21 cellular contexts compared by ENCODE assay signal in genomic region chr17:39717660-39718059, GRCh38. TPM values are rescaled to one million over a fixed set of nuclear protein-coding genes. Genes with fewer than 3 reads are reported as not detected.
DNase-seq lines count a peak whose midpoint lies in the region; ATAC-seq and TF ChIP-seq lines count a peak whose summit lies in the region.
"Had no signal": no experiment of that assay in that cellular context is flagged by ENCODE, and none has a peak within 500 bp of the region (broad histone marks: within the 10 kb centered on the region; RNA-seq: fewer than 3 reads in every experiment).

No MANE protein-coding gene starts in this region.

- in situ Hi-C loops in ACHN (cut with HindIII; ENCODE audit: low pct_ligation_motif_present, low pct_unique_long_range_greater_than_20kb, low sequenced_read_pairs): no loop called here

- no peak overlapping the region for H3K9ac ChIP-seq in BLaER1

- H3K36me3 Mint-ChIP-seq in Calu3 (ENCODE audit: insufficient read depth, unreplicated experiment): peaks cover 98% of the 10 kb centered on the region
- H3K36me3 Mint-ChIP-seq: CD14-positive monocyte; CD4-positive, alpha-beta memory T cell; CD4-positive, CD25-positive, alpha-beta regulatory T cell had no signal

- TF ChIP-seq CTCF in left ventricle myocardium inferior (IDR thresholded peaks at IDR 0.05; ENCODE audit: borderline replicate concordance): no peak
- no peak for TF ChIP-seq CTCF in Calu3 (IDR thresholded peaks at IDR 0.05; ENCODE audit: unreplicated experiment)
- no peak for TF ChIP-seq CTCF in foreskin keratinocyte (conservative IDR thresholded peaks at IDR 0.05)

- H3K4me2 ChIP-seq in BLaER1: peak overlapping the region; percentile 53

- no peak overlapping the region for H3K4me3 Mint-ChIP-seq in Calu3 (ENCODE audit: low read depth, unreplicated experiment)
- H3K4me3 Mint-ChIP-seq: B cell; CD14-positive monocyte; CD4-positive, alpha-beta memory T cell; CD4-positive, CD25-positive, alpha-beta regulatory T cell; CD8-positive, alpha-beta memory T cell had no signal

- ATAC-seq in Right ventricle myocardium inferior (no peak), foreskin keratinocyte (no peak)

- H3K27me3 ChIP-seq in left ventricle myocardium inferior (ENCODE audit: low read depth) (no peaks in the 10 kb centered on the region), BLaER1 (no peaks in the 10 kb centered on the region), foreskin keratinocyte (no peaks in the 10 kb centered on the region)

- no TSS peak for BruUV-seq in Calu3 (replicated peaks; lab: Mats Ljungman, UMichigan)

- CTCF ChIA-PET in Calu3 (lab: Charles Lee): interaction anchor here (0.8 to 161.2 kb wide), 13 partner anchors 3 to 254 kb away, joined by 4 to 42089 read pairs (median 40); partner anchors contain the start of genes ERBB2, GRB7, GSDMA and LRRC3C

- H3K4me1 Mint-ChIP-seq in Calu3 (ENCODE audit: low read depth, unreplicated experiment): peaks cover 21% of the 10 kb centered on the region
- H3K4me1 Mint-ChIP-seq: B cell; CD4-positive, alpha-beta memory T cell; CD4-positive, CD25-positive, alpha-beta regulatory T cell; CD8-positive, alpha-beta memory T cell had no signal

- intact Hi-C loops in left ventricle myocardium inferior (cut with micrococcal nuclease) (no loop called here), Right ventricle myocardium inferior (cut with DNase I) (no loop called here), Calu3 (cut with micrococcal nuclease; ENCODE audit: unreplicated experiment) (loop anchor here (1.0 kb wide), 10 partner anchors 29 to 99 kb away; partner anchors contain the start of genes PGAP3 and PNMT)

- H3K36me3 ChIP-seq in left ventricle myocardium inferior: peaks cover 65% of the 10 kb centered on the region
- no peaks in the 10 kb centered on the region for H3K36me3 ChIP-seq in BLaER1

- H3K27me3 Mint-ChIP-seq in Calu3 (ENCODE audit: unreplicated experiment): no peaks in the 10 kb centered on the region
- H3K27me3 Mint-ChIP-seq: B cell; CD4-positive, alpha-beta memory T cell; CD8-positive, alpha-beta memory T cell had no signal

- H3K4me3 ChIP-seq in left ventricle myocardium inferior (no peak overlapping the region), BLaER1 (no peak overlapping the region)

- H3K4me1 ChIP-seq in left ventricle myocardium inferior (peaks cover 21% of the 10 kb centered on the region), BLaER1 (peaks cover 29% of the 10 kb centered on the region), foreskin keratinocyte (no peaks in the 10 kb centered on the region)

- H3K9me3 Mint-ChIP-seq in Calu3 (ENCODE audit: low read depth, unreplicated experiment): no peaks in the 10 kb centered on the region
- H3K9me3 Mint-ChIP-seq: CD14-positive monocyte; CD4-positive, alpha-beta memory T cell; CD4-positive, CD25-positive, alpha-beta regulatory T cell; CD8-positive, alpha-beta memory T cell had no signal

- H4K20me1 ChIP-seq in BLaER1: no peaks in the 10 kb centered on the region

- H3K9me3 ChIP-seq in left ventricle myocardium inferior (replicated peaks): no peaks in the 10 kb centered on the region
- H3K9me3 ChIP-seq in BLaER1: no peaks in the 10 kb centered on the region

- H3K27ac ChIP-seq in left ventricle myocardium inferior (replicated peaks) (peak overlapping the region; percentile 72), BLaER1 (no peak overlapping the region), foreskin keratinocyte (peak overlapping the region; percentile 23)

- DNase-seq in left ventricle myocardium inferior (no peak), Right ventricle myocardium inferior (ENCODE audit: missing footprints) (no peak), Calu3 (no peak), foreskin keratinocyte (no peak), iPS-NIHi7 (ENCODE audit: extremely low spot score) (no peak), retina (no peak), ACHN (no peak)
- DNase-seq: 8988T; AML-193; C1 segment of cervical spinal cord; CD4-positive, alpha-beta memory T cell; CD4-positive, CD25-positive, alpha-beta regulatory T cell; CD8-positive, alpha-beta memory T cell; COR-L47; DMS79 treated with DMSO at 0.1 percent for 48 hours; GF-D8 had no signal

- peak overlapping the region; percentile 2 for H3K27ac Mint-ChIP-seq in Calu3 (ENCODE audit: unreplicated experiment)
- H3K27ac Mint-ChIP-seq: B cell; CD4-positive, alpha-beta memory T cell; CD4-positive, CD25-positive, alpha-beta regulatory T cell had no signal

RNA-seq across cellular contexts. Expression of gene MIEN1, which starts 12.7 kb away (rescaled TPM):
- total RNA-seq in left ventricle myocardium inferior: 57.1 TPM
- 49.4 TPM for total RNA-seq in Right ventricle myocardium inferior
- 2,121 and 2,217 TPM in 2 replicates for total RNA-seq in Calu3 (2022)
- 57.1 and 61.6 TPM in 2 replicates for total RNA-seq in foreskin keratinocyte
- 78.4 and 83.5 TPM in 2 replicates for polyA plus RNA-seq in foreskin keratinocyte

RNA-seq across cellular contexts. Expression of gene ERBB2, which starts 17.8 kb away (rescaled TPM):
- total RNA-seq in left ventricle myocardium inferior (61.0 TPM), Right ventricle myocardium inferior (68.7 TPM), Calu3 (2022) (4,829 and 4,830 TPM in 2 replicates), foreskin keratinocyte (38.8 and 39.2 TPM in 2 replicates)
- 20.9 and 22.2 TPM in 2 replicates for polyA plus RNA-seq in foreskin keratinocyte

RNA-seq across cellular contexts. Expression of gene GRB7, which starts 20.1 kb away (rescaled TPM):
- 1.1 TPM for total RNA-seq in left ventricle myocardium inferior
- total RNA-seq in Right ventricle myocardium inferior: 2.4 TPM
- 2,531 and 2,746 TPM in 2 replicates for total RNA-seq in Calu3 (2022)
- 15.6 and 16.2 TPM in 2 replicates for total RNA-seq in foreskin keratinocyte
- 14.3 and 14.4 TPM in 2 replicates for polyA plus RNA-seq in foreskin keratinocyte
- total RNA-seq: CD4-positive, alpha-beta memory T cell; CD4-positive, CD25-positive, alpha-beta regulatory T cell; CD8-positive, alpha-beta memory T cell had no signal
- polyA plus RNA-seq: CD14-positive monocyte; CD4-positive, alpha-beta memory T cell; CD4-positive, CD25-positive, alpha-beta regulatory T cell; CD8-positive, alpha-beta memory T cell had no signal

RNA-seq across cellular contexts. Expression of gene PGAP3, which starts 29.8 kb away (rescaled TPM):
- 10.7 TPM for total RNA-seq in left ventricle myocardium inferior
- 10.4 TPM for total RNA-seq in Right ventricle myocardium inferior
- total RNA-seq in Calu3 (2022): 1,186 and 1,276 TPM in 2 replicates
- total RNA-seq in foreskin keratinocyte: 3.3 and 4.6 TPM in 2 replicates
- 4.3 TPM in 2 replicates for polyA plus RNA-seq in foreskin keratinocyte

RNA-seq across cellular contexts. Expression of gene PNMT, which starts 49.4 kb away (rescaled TPM):
- total RNA-seq in left ventricle myocardium inferior (7.6 TPM), Right ventricle myocardium inferior (5.1 TPM), Calu3 (2022) (1.3 and 3.2 TPM in 2 replicates), foreskin keratinocyte (not detected in 2 replicates)
- polyA plus RNA-seq in foreskin keratinocyte: 0.06 TPM in 2 replicates
- total RNA-seq: A673; CD8-positive, alpha-beta memory T cell had no signal
- polyA plus RNA-seq: BJ; CD14-positive monocyte; CD4-positive, alpha-beta memory T cell; CD4-positive, CD25-positive, alpha-beta regulatory T cell had no signal

Comparison
In these comparisons a context has a peak if more than half of its experiments do, and no peak if none do; other contexts are left out.
1. RNA of gene MIEN1, which starts 12.7 kb away (total RNA-seq): 2,121 to 2,217 TPM in Calu3; 57.1 to 61.6 TPM in foreskin keratinocyte, 57.1 TPM in left ventricle myocardium inferior (single experiment) and 49.4 TPM in Right ventricle myocardium inferior (single experiment); every median in the first group is over 10 times any median in the second.
2. RNA of gene ERBB2, which starts 17.8 kb away (total RNA-seq): 4,829 to 4,830 TPM in Calu3; 68.7 TPM in Right ventricle myocardium inferior (single experiment), 61.0 TPM in left ventricle myocardium inferior (single experiment) and 38.8 to 39.2 TPM in foreskin keratinocyte; every median in the first group is over 10 times any median in the second.
3. RNA of gene GRB7, which starts 20.1 kb away (total RNA-seq): 2,531 to 2,746 TPM in Calu3; 15.6 to 16.2 TPM in foreskin keratinocyte, 2.4 TPM in Right ventricle myocardium inferior (single experiment) and 1.1 TPM in left ventricle myocardium inferior (single experiment); every median in the first group is over 100 times any median in the second.